In the genomic region with DNA sequence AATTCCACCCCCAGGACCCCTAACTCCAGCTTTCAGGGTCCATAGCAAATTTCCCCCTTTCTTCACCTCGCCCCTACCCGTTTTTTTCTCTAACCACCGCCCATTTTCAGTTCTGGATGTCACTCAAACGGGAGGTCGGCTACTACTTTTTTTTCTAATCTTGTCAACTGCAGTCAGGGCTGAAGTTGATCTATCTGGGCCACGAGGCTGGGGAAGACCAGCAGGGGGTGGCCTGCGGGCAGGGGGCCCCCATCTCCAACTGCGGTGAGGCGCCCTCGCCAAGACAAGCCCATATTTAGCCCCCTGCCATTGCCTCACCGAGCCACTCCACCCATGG, we compare ENCODE assay signal across 8 cellular contexts. TPM values are rescaled to one million over a fixed set of nuclear protein-coding genes. Genes with fewer than 3 reads are reported as not detected.
DNase-seq lines count a peak whose midpoint lies in the region; ATAC-seq lines count a peak whose summit lies in the region.

No MANE protein-coding gene starts in this region.

- no peak for DNase-seq in activated CD8-positive, alpha-beta memory T cell treated with anti-CD3 and anti-CD28 coated beads, Interleukin-2, amount 10 ng/mL, durations not matched to agents 7 days and 5 days
- no peak for DNase-seq in activated CD8-positive, alpha-beta memory T cell treated with anti-CD3 and anti-CD28 coated beads, Interleukin-2, amount 50 U/mL, for 4 hours
- DNase-seq in SKM-1 (lab: John Stamatoyannopoulos, UW; ENCODE audit: unreplicated experiment) (peak; percentile 2), germinal center (ENCODE audit: low spot score) (peak; percentile 46), SIG-M5 treated with dmso at 0.1 percent for 504 hours (lab: John Stamatoyannopoulos, UW; ENCODE audit: unreplicated experiment) (no peak), pons (ENCODE audit: low spot score) (no peak)

- peaks cover 61% of the 10 kb centered on the region for H3K27me3 Mint-ChIP-seq in activated CD8-positive, alpha-beta memory T cell treated with anti-CD3 and anti-CD28 coated beads, Interleukin-2, amount 10 ng/mL, durations not matched to agents 7 days and 5 days
- H3K27me3 Mint-ChIP-seq in stimulated activated memory B cell treated with anti-CD40 and anti-IgM and Interleukin-4, amounts not matched to agents 10 μg/mL and 1 μg/mL and 100 μg/mL, for 72 hours: peaks cover 43% of the 10 kb centered on the region

- CTCF ChIA-PET in activated CD8-positive, alpha-beta memory T cell treated with anti-CD3 and anti-CD28 coated beads, Interleukin-2, amount 10 ng/mL, durations not matched to agents 7 days and 5 days (lab: Charles Lee): interaction anchor here (2.5 to 2.8 kb wide), 2 partner anchors 10 to 14 kb away, joined by 8 to 14 read pairs; no protein-coding TSS in a partner anchor

- no peaks in the 10 kb centered on the region for H3K36me3 Mint-ChIP-seq in activated CD8-positive, alpha-beta memory T cell treated with anti-CD3 and anti-CD28 coated beads, Interleukin-2, amount 10 ng/mL, durations not matched to agents 7 days and 5 days
- H3K36me3 Mint-ChIP-seq in stimulated activated memory B cell treated with anti-CD40 and anti-IgM and Interleukin-4, amounts not matched to agents 10 μg/mL and 1 μg/mL and 100 μg/mL, for 72 hours: no peaks in the 10 kb centered on the region

- H3K4me1 Mint-ChIP-seq in activated CD8-positive, alpha-beta memory T cell treated with anti-CD3 and anti-CD28 coated beads, Interleukin-2, amount 10 ng/mL, durations not matched to agents 7 days and 5 days: peaks cover 11% of the 10 kb centered on the region
- H3K4me1 Mint-ChIP-seq in stimulated activated memory B cell treated with anti-CD40 and anti-IgM and Interleukin-4, amounts not matched to agents 10 μg/mL and 1 μg/mL and 100 μg/mL, for 72 hours: peaks cover 14% of the 10 kb centered on the region

- ATAC-seq in activated CD8-positive, alpha-beta memory T cell treated with anti-CD3 and anti-CD28 coated beads, Interleukin-2, amount 10 ng/mL, durations not matched to agents 7 days and 5 days: no peak
- peak; percentile 25 for ATAC-seq in HG02852 (IDR thresholded peaks at IDR 0.05; ENCODE audit: unreplicated experiment)
- ATAC-seq in stimulated activated memory B cell treated with anti-CD40 and anti-IgM and Interleukin-4, amounts not matched to agents 10 μg/mL and 1 μg/mL and 100 μg/mL, for 72 hours: peak; percentile 36

- H3K9me3 Mint-ChIP-seq in activated CD8-positive, alpha-beta memory T cell treated with anti-CD3 and anti-CD28 coated beads, Interleukin-2, amount 10 ng/mL, durations not matched to agents 7 days and 5 days (ENCODE audit: low read depth): no peaks in the 10 kb centered on the region
- H3K9me3 Mint-ChIP-seq in stimulated activated memory B cell treated with anti-CD40 and anti-IgM and Interleukin-4, amounts not matched to agents 10 μg/mL and 1 μg/mL and 100 μg/mL, for 72 hours: no peaks in the 10 kb centered on the region

- H3K4me3 Mint-ChIP-seq in activated CD8-positive, alpha-beta memory T cell treated with anti-CD3 and anti-CD28 coated beads, Interleukin-2, amount 10 ng/mL, durations not matched to agents 7 days and 5 days: peak overlapping the region; percentile 45
- peak overlapping the region; percentile 74 for H3K4me3 Mint-ChIP-seq in stimulated activated memory B cell treated with anti-CD40 and anti-IgM and Interleukin-4, amounts not matched to agents 10 μg/mL and 1 μg/mL and 100 μg/mL, for 72 hours

- H3K27ac Mint-ChIP-seq in activated CD8-positive, alpha-beta memory T cell treated with anti-CD3 and anti-CD28 coated beads, Interleukin-2, amount 10 ng/mL, durations not matched to agents 7 days and 5 days: no peak overlapping the region
- no peak overlapping the region for H3K27ac Mint-ChIP-seq in stimulated activated memory B cell treated with anti-CD40 and anti-IgM and Interleukin-4, amounts not matched to agents 10 μg/mL and 1 μg/mL and 100 μg/mL, for 72 hours

RNA-seq across cellular contexts. Expression of a gene that starts 0.7 kb away (rescaled TPM):
- total RNA-seq in activated CD8-positive, alpha-beta memory T cell treated with anti-CD3 and anti-CD28 coated beads, Interleukin-2, amount 10 ng/mL, durations not matched to agents 7 days and 5 days: 1 to 10 TPM in 1 of 2 experiments, not detected in 1; 2.6 TPM

RNA-seq across cellular contexts. Expression of a gene that starts 53.2 kb away (rescaled TPM):
- total RNA-seq in activated CD8-positive, alpha-beta memory T cell treated with anti-CD3 and anti-CD28 coated beads, Interleukin-2, amount 10 ng/mL, durations not matched to agents 7 days and 5 days: 10 to 100 TPM; 26.4 to 28.6 TPM

Comparison
In these comparisons a context has a peak if more than half of its experiments do, and no peak if none do; other contexts are left out.
1. DNase-seq: peak in SKM-1 (single experiment) and germinal center (single experiment); none in activated CD8-positive, alpha-beta memory T cell treated with anti-CD3 and anti-CD28 coated beads, Interleukin-2, amount 10 ng/mL, durations not matched to agents 7 days and 5 days (single experiment), activated CD8-positive, alpha-beta memory T cell treated with anti-CD3 and anti-CD28 coated beads, Interleukin-2, amount 50 U/mL, for 4 hours (single experiment), SIG-M5 treated with dmso at 0.1 percent for 504 hours (single experiment) and pons (single experiment).